ENCODE assay signal across 13 cellular contexts in genomic region chr2:60873381-60873780, GRCh38. TPM values are rescaled to one million over a fixed set of nuclear protein-coding genes. Genes with fewer than 3 reads are reported as not detected.
DNase-seq lines count a peak whose midpoint lies in the region; ATAC-seq and TF ChIP-seq lines count a peak whose summit lies in the region.
"Had no signal": no experiment of that assay in that cellular context is flagged by ENCODE, and none has a peak within 500 bp of the region (broad histone marks: within the 10 kb centered on the region; RNA-seq: fewer than 3 reads in every experiment).

No MANE protein-coding gene starts in this region.

- no peaks in the 10 kb centered on the region for H3K9me3 ChIP-seq in right atrium auricular region
- H3K9me3 ChIP-seq: A549, right lobe of liver had no signal

- peaks cover 2% of the 10 kb centered on the region for H3K36me3 Mint-ChIP-seq in memory B cell

- TF ChIP-seq CTCF in RWPE1 (conservative IDR thresholded peaks at IDR 0.05; ENCODE audit: low read depth) (no peak), right atrium auricular region (IDR thresholded peaks at IDR 0.05) (no peak)

- peaks cover 20% of the 10 kb centered on the region for H3K4me1 Mint-ChIP-seq in memory B cell

- no peaks in the 10 kb centered on the region for H3K27me3 ChIP-seq in right atrium auricular region
- H3K27me3 ChIP-seq: right lobe of liver had no signal

- peak overlapping the region; percentile 34 for H3K4me3 Mint-ChIP-seq in memory B cell

- ATAC-seq in GM21529 (IDR thresholded peaks at IDR 0.05; ENCODE audit: unreplicated experiment) (peak; percentile 87), HG03159 (IDR thresholded peaks at IDR 0.05; ENCODE audit: unreplicated experiment) (peak; percentile 83), memory B cell (ENCODE audit: low read depth) (peak; percentile 96)
- ATAC-seq: A549, right lobe of liver had no signal

- peak; percentile 40 for DNase-seq in activated CD4-positive, alpha-beta T cell treated with anti-CD3 and anti-CD28 coated beads for 48 hours
- no peak for DNase-seq in activated CD4-positive, alpha-beta T cell treated with anti-CD3 and anti-CD28 coated beads, Interleukin-2, amount 50 U/mL, for 1 hour
- DNase-seq in memory B cell (ENCODE audit: low spot score in 2 of 2) (peak in 1 of 2 donors; percentile 32), RWPE1 (ENCODE audit: low spot score) (no peak), NCI-H82 treated with DMSO at 0.1 percent for 48 hours (lab: John Stamatoyannopoulos, UW; ENCODE audit: unreplicated experiment) (no peak), right atrium auricular region (ENCODE audit: low spot score) (no peak)
- DNase-seq: NCI-H2029; right lobe of liver; SHP77 treated with DMSO at 0.1 percent for 48 hours; stimulated activated CD8-positive, alpha-beta memory T cell treated with anti-CD3 and anti-CD28 coated beads, Interleukin-4, amount 100 ng/mL, for 48 hours had no signal

- H3K27ac ChIP-seq in RWPE1 = no peak overlapping the region
- H3K27ac ChIP-seq in right atrium auricular region = no peak overlapping the region
- H3K27ac ChIP-seq: A549, right lobe of liver had no signal

- H3K4me1 ChIP-seq in right atrium auricular region = no peaks in the 10 kb centered on the region
- H3K4me1 ChIP-seq: A549, right lobe of liver had no signal

- no peak overlapping the region for H3K4me3 ChIP-seq in right atrium auricular region
- H3K4me3 ChIP-seq: A549, right lobe of liver had no signal

- POLR2A ChIA-PET in RWPE1 (lab: Yijun Ruan, JAX; ENCODE audit: low non-redundant PET) = no interaction called here

- CTCF ChIA-PET in RWPE1 (lab: Yijun Ruan, JAX) = no interaction called here

- no peaks in the 10 kb centered on the region for H3K27me3 Mint-ChIP-seq in memory B cell

- peaks cover 2% of the 10 kb centered on the region for H3K9me3 Mint-ChIP-seq in memory B cell

- H3K27ac Mint-ChIP-seq in memory B cell = peak overlapping the region; percentile 84

- no peaks in the 10 kb centered on the region for H3K36me3 ChIP-seq in right atrium auricular region
- H3K36me3 ChIP-seq: right lobe of liver had no signal

RNA-seq across cellular contexts. Expression of gene REL, which starts 8.0 kb away (rescaled TPM):
- 1 to 10 TPM; 6.0 to 7.3 TPM for total RNA-seq in right atrium auricular region
